1 cellular context compared by ENCODE assay signal in genomic region chr22:41593336-41593960, GRCh38. TPM values are rescaled to one million over a fixed set of nuclear protein-coding genes. Genes with fewer than 3 reads are reported as not detected.
"Had no signal": no experiment of that assay in that cellular context is flagged by ENCODE, and none has a peak within 500 bp of the region (broad histone marks: within the 10 kb centered on the region; RNA-seq: fewer than 3 reads in every experiment).

No MANE protein-coding gene starts in this region.

RNA-seq across cellular contexts. Expression of gene CSDC2, which starts 32.6 kb away (rescaled TPM):
- total RNA-seq: HT-29 had no signal
